In genomic region chr9:81787747-81788632, GRCh38 we compare ENCODE assay signal across 12 cellular contexts.
A peak's percentile ranks its signal among the peaks of the same experiment; 100 is the strongest.
DNase-seq lines count a peak whose midpoint lies in the region; ATAC-seq, FAIRE-seq and TF ChIP-seq lines count a peak whose summit lies in the region.
"Had no signal": no experiment of that assay in that cellular context is flagged by ENCODE, and none has a peak within 500 bp of the region (broad histone marks: within the 10 kb centered on the region; RNA-seq: fewer than 3 reads in every experiment).

No MANE protein-coding gene starts in this region.

- dilution Hi-C loops in keratinocyte (cut with MboI; ENCODE audit: extremely low pct_ligation_motif_present, low sequenced_read_pairs), result no loop called here

- H3K27me3 ChIP-seq in K562 (ENCODE audit: control insufficient read depth in 2 of 2, insufficient read depth in 2 of 2, low read length in 2 of 2) (no peaks in the 10 kb centered on the region), keratinocyte (ENCODE audit: control insufficient read depth, extremely low read depth, insufficient read depth, low read length) (no peaks in the 10 kb centered on the region)

- H3K4me3 ChIP-seq in K562 (no peak overlapping the region), keratinocyte (ENCODE audit: control insufficient read depth in 2 of 3, extremely low read depth in 1 of 3, insufficient read depth in 2 of 3, low read depth in 1 of 3, low read length in 3 of 3) (no peak overlapping the region), kidney (ENCODE audit: low read length in 2 of 2) (no peak overlapping the region)

- H3K27ac ChIP-seq in K562 (ENCODE audit: extremely low read depth, low read depth, low read length), result no peak overlapping the region
- H3K27ac ChIP-seq in keratinocyte (ENCODE audit: control insufficient read depth, insufficient read depth, low read length), result no peak overlapping the region
- H3K27ac ChIP-seq in kidney (ENCODE audit: low read depth in 2 of 2, low read length in 2 of 2), result no peak overlapping the region
- H3K27ac ChIP-seq: 22Rv1 had no signal

- BruUV-seq in K562 (replicated peaks; lab: Mats Ljungman, UMichigan), result no TSS peak

- CTCF ChIA-PET in K562 (lab: Yijun Ruan, JAX; ENCODE audit: low intra/inter-chr PET ratio), result no interaction called here

- no peaks in the 10 kb centered on the region for H3K9me3 ChIP-seq in K562 (replicated peaks; ENCODE audit: control insufficient read depth, insufficient read depth, low read depth, low read length)
- H3K9me3 ChIP-seq in keratinocyte (ENCODE audit: control insufficient read depth, low read depth, low read length), result no peaks in the 10 kb centered on the region
- H3K9me3 ChIP-seq in kidney (ENCODE audit: control insufficient read depth in 1 of 2, low read length in 2 of 2), result no peaks in the 10 kb centered on the region

- DNase-seq in DMS 273 (lab: John Stamatoyannopoulos, UW; ENCODE audit: unreplicated experiment) (peak; percentile 7), DMS 273 treated with DMSO at 0.1 percent for 48 hours (lab: John Stamatoyannopoulos, UW) (no peak), K562 (ENCODE audit: extremely low read depth in 1 of 4, low spot score in 3 of 4) (no peak), keratinocyte (ENCODE audit: low read depth, low spot score) (no peak), urothelium cell line (ENCODE audit: low spot score) (peak; percentile 87), kidney (no peak)
- DNase-seq in activated CD8-positive, alpha-beta memory T cell treated with anti-CD3 and anti-CD28 coated beads, Interleukin-2, amount 50 U/mL, for 4 hours, result no peak
- DNase-seq: effector CD8-positive, alpha-beta T cell; SHP77 treated with DMSO at 0.1 percent for 48 hours; stimulated activated CD8-positive, alpha-beta memory T cell treated with anti-CD3 and anti-CD28 coated beads, Interleukin-4, amount 100 ng/mL, for 48 hours had no signal

- TF ChIP-seq RAD21 in K562 (CRISPR knock-in tag; conservative IDR thresholded peaks at IDR 0.05 in 1 of 2, IDR thresholded peaks at IDR 0.05 in 1 of 2), result no peak

- H3K36me3 ChIP-seq in K562 (ENCODE audit: control insufficient read depth, insufficient read depth, low read length), result no peaks in the 10 kb centered on the region
- H3K36me3 ChIP-seq in keratinocyte (ENCODE audit: control insufficient read depth in 2 of 2, extremely low read depth in 1 of 2, insufficient read depth in 2 of 2, low read length in 2 of 2), result no peaks in the 10 kb centered on the region
- no peaks in the 10 kb centered on the region for H3K36me3 ChIP-seq in kidney (ENCODE audit: control insufficient read depth in 1 of 2, insufficient read depth in 2 of 2, low read length in 2 of 2)

- no peak for TF ChIP-seq POLR2A in K562 (conservative IDR thresholded peaks at IDR 0.05)

- H3K79me2 ChIP-seq in K562 (ENCODE audit: control insufficient read depth, insufficient read depth, low read length) (no peaks in the 10 kb centered on the region), keratinocyte (ENCODE audit: control insufficient read depth, insufficient read depth, low read length) (no peaks in the 10 kb centered on the region)

- H2AFZ ChIP-seq in K562 (ENCODE audit: low read depth, low read length) (no peak overlapping the region), keratinocyte (ENCODE audit: control insufficient read depth, low read length) (no peak overlapping the region)

- no peak for ATAC-seq in K562
- no peak for ATAC-seq in GM18498 (IDR thresholded peaks at IDR 0.05; ENCODE audit: unreplicated experiment)

- H3K4me1 ChIP-seq in K562 (replicated peaks in 1 of 2; ENCODE audit: control insufficient read depth in 2 of 2, insufficient read depth in 2 of 2, low read length in 2 of 2) (no peaks in the 10 kb centered on the region), keratinocyte (ENCODE audit: control insufficient read depth, extremely low read depth, insufficient read depth, low read length) (peaks cover 2% of the 10 kb centered on the region), kidney (ENCODE audit: control insufficient read depth in 1 of 2, insufficient read depth in 1 of 2, low read depth in 1 of 2, low read length in 2 of 2) (peaks cover 0 to 2% of the 10 kb centered on the region in 2 donors)

- TF ChIP-seq CTCF in K562 (IDR thresholded peaks at IDR 0.05 in 2 of 3, conservative IDR thresholded peaks at IDR 0.05 in 1 of 3; ENCODE audit: insufficient read depth in 2 of 3, low read depth in 1 of 3, low read length in 3 of 3), result no peak
- TF ChIP-seq CTCF in keratinocyte (optimal IDR thresholded peaks at IDR 0.05 in 1 of 3, IDR thresholded peaks at IDR 0.05 in 1 of 3, conservative IDR thresholded peaks at IDR 0.05 in 1 of 3; ENCODE audit: extremely low read depth in 1 of 3, insufficient read depth in 2 of 3, low read length in 3 of 3), result no peak
- TF ChIP-seq CTCF in kidney (IDR thresholded peaks at IDR 0.05; ENCODE audit: borderline replicate concordance, extremely low read depth, insufficient read depth), result no peak

- POLR2A ChIA-PET in K562 (lab: Yijun Ruan, JAX), result no interaction called here

- in situ Hi-C loops in K562 (cut with MboI), result no loop called here

- H4K20me1 ChIP-seq in K562 (replicated peaks; ENCODE audit: control insufficient read depth, insufficient read depth, low read length) (no peaks in the 10 kb centered on the region), keratinocyte (ENCODE audit: control insufficient read depth, extremely low read depth, insufficient read depth, low read length) (no peaks in the 10 kb centered on the region)

- no peak for TF ChIP-seq EP300 in K562 (IDR thresholded peaks at IDR 0.05; ENCODE audit: low read length)

- H3K9me1 ChIP-seq in K562 (ENCODE audit: control insufficient read depth, insufficient read depth, low read length), result no peaks in the 10 kb centered on the region
- H3K9me1 ChIP-seq in keratinocyte (ENCODE audit: control insufficient read depth, extremely low read depth, insufficient read depth, low read length), result no peaks in the 10 kb centered on the region

- H3K9ac ChIP-seq in K562 (ENCODE audit: insufficient read depth in 1 of 2, low read depth in 2 of 2, low read length in 2 of 2) (no peak overlapping the region), keratinocyte (ENCODE audit: control insufficient read depth, extremely low read depth, insufficient read depth, low read length) (no peak overlapping the region), kidney (ENCODE audit: low read length in 2 of 2) (no peak overlapping the region)

- no peak for FAIRE-seq in K562 (lab: Jason Lieb, UNC)
- FAIRE-seq in keratinocyte (lab: Jason Lieb, UNC), result peak; percentile 20
- no peak for FAIRE-seq in urothelium cell line (lab: Jason Lieb, UNC)
- no peak for FAIRE-seq in kidney (lab: Jason Lieb, UNC)

- intact Hi-C loops in K562 (cut with micrococcal nuclease) (no loop called here), kidney (cut with DNase I) (no loop called here)

- 0% methylated on average over 4 of the region's 4 CpGs for WGBS in K562 (ENCODE audit: insufficient coverage, low coverage, missing lambda C conversion rate)

- H3K4me2 ChIP-seq in K562 (ENCODE audit: insufficient read depth, low read length) (no peak overlapping the region), keratinocyte (ENCODE audit: control insufficient read depth, extremely low read depth, insufficient read depth, low read depth, low read length) (no peak overlapping the region)

TF ChIP-seq in K562, 482 proteins besides CTCF, POLR2A, EP300 and RAD21:
- no peak for TF ChIP-seq MCM2 (IDR thresholded peaks at IDR 0.05; ENCODE audit: low read depth)
- no peak for TF ChIP-seq CEBPG (CRISPR knock-in tag; IDR thresholded peaks at IDR 0.05)
- TF ChIP-seq CEBPG (tag; conservative IDR thresholded peaks at IDR 0.05 in 1 of 2, IDR thresholded peaks at IDR 0.05 in 1 of 2), result peak in 1 of 2 experiments; percentile 76; a peak in 2 of 4 replicates
- TF ChIP-seq CEBPB (tag; IDR thresholded peaks at IDR 0.05), result peak; percentile 90
- no peak for TF ChIP-seq MTF1 (CRISPR knock-in tag; IDR thresholded peaks at IDR 0.05; ENCODE audit: borderline replicate concordance)
- no peak for TF ChIP-seq HDAC3 (IDR thresholded peaks at IDR 0.05; ENCODE audit: borderline replicate concordance, partially characterized antibody)

Comparison
In these comparisons a context has a peak if more than half of its experiments do, and no peak if none do; other contexts are left out.
1. DNase-seq: peak in DMS 273 (single experiment) and urothelium cell line (single experiment); none in DMS 273 treated with DMSO at 0.1 percent for 48 hours (single experiment), K562 (0 of 4), keratinocyte (single experiment), activated CD8-positive, alpha-beta memory T cell treated with anti-CD3 and anti-CD28 coated beads, Interleukin-2, amount 50 U/mL, for 4 hours (single experiment) and kidney (single experiment).